ENCODE assay signal across 11 cellular contexts in genomic region chr7:140922741-140923345, GRCh38. TPM values are rescaled to one million over a fixed set of nuclear protein-coding genes. Genes with fewer than 3 reads are reported as not detected.
A peak's percentile ranks its signal among the peaks of the same experiment; 100 is the strongest.
DNase-seq lines count a peak whose midpoint lies in the region; ATAC-seq and TF ChIP-seq lines count a peak whose summit lies in the region.
"Had no signal": no experiment of that assay in that cellular context is flagged by ENCODE, and none has a peak within 500 bp of the region (broad histone marks: within the 10 kb centered on the region; RNA-seq: fewer than 3 reads in every experiment).

No MANE protein-coding gene starts in this region.

- no peak overlapping the region for H3K27ac ChIP-seq in OCI-LY3 (ENCODE audit: low read length)
- peak overlapping the region in 2 of 8 donors; percentile 8 to 96 for H3K27ac ChIP-seq in spleen

- DNase-seq in NCI-H2171 treated with DMSO at 0.1 percent for 48 hours (lab: John Stamatoyannopoulos, UW) (peak; percentile 68), NCI-H2171 (lab: John Stamatoyannopoulos, UW) (no peak), fibroblast of mammary gland (ENCODE audit: low read depth) (no peak), spleen (no peak), CD14-positive monocyte (ENCODE audit: low spot score) (no peak), NCI-H2196 (lab: John Stamatoyannopoulos, UW; ENCODE audit: unreplicated experiment) (no peak)
- DNase-seq: activated CD4-positive, alpha-beta memory T cell treated with anti-CD3 and anti-CD28 coated beads, Interleukin-2, amount 10 ng/mL, durations not matched to agents 7 days and 5 days; activated naive CD8-positive, alpha-beta T cell treated with anti-CD3 and anti-CD28 coated beads, Interleukin-2, amount 50 U/mL, for 24 hours; NCI-H226 had no signal

- H3K36me3 Mint-ChIP-seq in CD14-positive monocyte: peaks cover 1 to 5% of the 10 kb centered on the region in 2 donors

- H3K4me3 ChIP-seq in OCI-LY3 (ENCODE audit: low read length) (peak overlapping the region; percentile 22; the same call in 1 of the 2 replicates), fibroblast of mammary gland (ENCODE audit: control insufficient read depth, low read depth, low read length) (peak overlapping the region; percentile 87), spleen (peak overlapping the region in 5 of 8 donors; percentile 64 to 92 (median 82))

- no peak overlapping the region; the same call in 1 of the 2 replicates for H3K9ac ChIP-seq in OCI-LY3 (ENCODE audit: low read length)

- peaks cover 0 to 6% (median 0%) of the 10 kb centered on the region in 3 donors for H3K27me3 Mint-ChIP-seq in CD14-positive monocyte (ENCODE audit: low read depth in 3 of 3)
- H3K27me3 Mint-ChIP-seq: activated CD4-positive, alpha-beta memory T cell treated with anti-CD3 and anti-CD28 coated beads, Interleukin-2, amount 10 ng/mL, durations not matched to agents 7 days and 5 days; activated naive CD8-positive, alpha-beta T cell treated with anti-CD3 and anti-CD28 coated beads, Interleukin-2, amount 50 U/mL, for 24 hours had no signal

- 39 to 49% (median 46%) methylated on average over 2 of the region's 2 CpGs for WGBS in spleen, 5 donors

- TF ChIP-seq POLR2A in spleen (IDR thresholded peaks at IDR 0.05): no peak

- H3K27me3 ChIP-seq in OCI-LY3 (ENCODE audit: low read depth, low read length) (no peaks in the 10 kb centered on the region), spleen (replicated peaks in 1 of 7) (no peaks in the 10 kb centered on the region)

- peaks cover 7% of the 10 kb centered on the region for H3K36me3 ChIP-seq in OCI-LY3 (replicated peaks; ENCODE audit: low read depth, low read length)
- peaks cover 0 to 4% (median 0%) of the 10 kb centered on the region in 6 donors for H3K36me3 ChIP-seq in spleen

- no peak overlapping the region for H2AFZ ChIP-seq in OCI-LY3 (ENCODE audit: low read depth, low read length)

- no peak overlapping the region for H3K27ac Mint-ChIP-seq in CD14-positive monocyte
- H3K27ac Mint-ChIP-seq: activated CD4-positive, alpha-beta memory T cell treated with anti-CD3 and anti-CD28 coated beads, Interleukin-2, amount 10 ng/mL, durations not matched to agents 7 days and 5 days; activated naive CD8-positive, alpha-beta T cell treated with anti-CD3 and anti-CD28 coated beads, Interleukin-2, amount 50 U/mL, for 24 hours had no signal

- peaks cover 30% of the 10 kb centered on the region for H3K4me1 ChIP-seq in OCI-LY3 (ENCODE audit: low read length)
- peaks cover 14 to 67% (median 37%) of the 10 kb centered on the region in 6 donors for H3K4me1 ChIP-seq in spleen

- H4K20me1 ChIP-seq in OCI-LY3 (ENCODE audit: insufficient read depth, low read length): peaks cover 42% of the 10 kb centered on the region

- H3K79me2 ChIP-seq in OCI-LY3 (ENCODE audit: low read length): peaks cover 67% of the 10 kb centered on the region

- no peak for ATAC-seq in HG02610 (IDR thresholded peaks at IDR 0.05; ENCODE audit: unreplicated experiment)

- no peak overlapping the region for H3K4me3 Mint-ChIP-seq in CD14-positive monocyte
- H3K4me3 Mint-ChIP-seq: activated CD4-positive, alpha-beta memory T cell treated with anti-CD3 and anti-CD28 coated beads, Interleukin-2, amount 10 ng/mL, durations not matched to agents 7 days and 5 days; activated naive CD8-positive, alpha-beta T cell treated with anti-CD3 and anti-CD28 coated beads, Interleukin-2, amount 50 U/mL, for 24 hours had no signal

- H3K9me3 Mint-ChIP-seq in CD14-positive monocyte: peaks cover 0 to 4% (median 2%) of the 10 kb centered on the region in 7 donors
- H3K9me3 Mint-ChIP-seq: activated CD4-positive, alpha-beta memory T cell treated with anti-CD3 and anti-CD28 coated beads, Interleukin-2, amount 10 ng/mL, durations not matched to agents 7 days and 5 days; activated naive CD8-positive, alpha-beta T cell treated with anti-CD3 and anti-CD28 coated beads, Interleukin-2, amount 50 U/mL, for 24 hours had no signal

- intact Hi-C loops in spleen (cut with DNase I; ENCODE audit: low total_unique reads): no loop called here
- intact Hi-C loops in CD14-positive monocyte (cut with micrococcal nuclease): loop anchor here (5.0 to 10.0 kb wide), 5 partner anchors 89 to 1588 kb away; partner anchors contain the start of genes MKRN1 (in 2 of the 2), MRPS33 (in 1 of the 2), NDUFB2 (in 1 of the 2) and PARP12 (in 1 of the 2)

- H3K4me2 ChIP-seq in OCI-LY3 (ENCODE audit: low read length): peak overlapping the region; percentile 97

- H3K4me1 Mint-ChIP-seq in CD14-positive monocyte: peaks cover 6% of the 10 kb centered on the region

- no peaks in the 10 kb centered on the region for H3K9me3 ChIP-seq in OCI-LY3 (ENCODE audit: insufficient read depth, low read length)
- no peaks in the 10 kb centered on the region for H3K9me3 ChIP-seq in spleen

- TF ChIP-seq CTCF in OCI-LY3 (IDR thresholded peaks at IDR 0.05; ENCODE audit: low read depth, low read length): no peak
- TF ChIP-seq CTCF in fibroblast of mammary gland (conservative IDR thresholded peaks at IDR 0.05; ENCODE audit: control insufficient read depth, insufficient read depth, low read depth, low read length): no peak
- TF ChIP-seq CTCF in spleen (IDR thresholded peaks at IDR 0.05 in 8 of 11, conservative IDR thresholded peaks at IDR 0.05 in 3 of 11): no peak
- no peak for TF ChIP-seq CTCF in CD14-positive monocyte (IDR thresholded peaks at IDR 0.05)

RNA-seq across cellular contexts. Expression of gene BRAF, which starts 1.9 kb away (rescaled TPM):
- total RNA-seq in spleen: 10 to 100 TPM; 44.4 to 82.7 (median 55.1) TPM
- polyA plus RNA-seq in spleen (1 to 10 TPM; 4.3 to 6.4 (median 4.7) TPM), CD14-positive monocyte (1 to 10 TPM; 3.8 to 5.6 TPM)

Comparison
In these comparisons a context has a peak if more than half of its experiments do, and no peak if none do; other contexts are left out.
1. H3K4me3 ChIP-seq: peak in every context shown above with its lines; median percentile 87 in fibroblast of mammary gland; 82 in spleen; 22 in OCI-LY3.